Comparison of ENCODE assay signal across 27 cellular contexts in the genomic region with DNA sequence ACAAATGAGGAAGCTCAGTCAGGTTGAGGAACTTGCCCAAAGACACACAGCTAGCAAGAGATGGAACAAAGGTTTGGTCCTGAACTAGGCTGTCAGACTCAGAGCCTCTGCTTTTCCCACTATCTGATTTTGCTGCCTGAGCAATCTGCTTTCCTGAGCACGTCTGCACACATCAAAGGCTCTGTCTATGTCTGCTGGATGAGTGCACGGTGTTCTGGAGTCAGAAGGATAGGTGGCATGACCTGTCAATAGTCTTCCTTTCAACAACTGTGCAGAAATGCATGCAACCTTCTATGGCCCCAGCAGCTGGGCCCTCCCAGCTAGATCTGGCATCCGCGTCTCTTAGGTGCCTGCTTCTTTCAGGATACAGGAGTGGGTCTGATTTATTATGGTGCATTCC.
"Had no signal": no experiment of that assay in that cellular context is flagged by ENCODE, and none has a peak within 500 bp of the region (broad histone marks: within the 10 kb centered on the region; RNA-seq: fewer than 3 reads in every experiment).

No MANE protein-coding gene starts in this region.

- ATAC-seq: gastrocnemius medialis, left colon, T-helper 17 cell had no signal

- H3K4me3 ChIP-seq: esophagus muscularis mucosa, gastrocnemius medialis, tibial nerve had no signal

- H3K4me3 Mint-ChIP-seq: activated CD4-positive, alpha-beta memory T cell treated with anti-CD3 and anti-CD28 coated beads for 36 hours; activated CD4-positive, alpha-beta T cell treated with anti-CD3 and anti-CD28 coated beads, Interleukin-2, amount 10 ng/mL, durations not matched to agents 24 days and 14 days; activated naive CD4-positive, alpha-beta T cell treated with anti-CD3 and anti-CD28 coated beads for 36 hours; activated naive CD8-positive, alpha-beta T cell treated with anti-CD3 and anti-CD28 coated beads for 36 hours; activated T-helper 1 cell treated with anti-CD3 and anti-CD28 coated beads, Interleukin-12 subunit alpha, Interleukin-12 subunit beta, Interleukin-2, Interleukin-4 antibody, amounts not matched to agents 30 ng/mL and 10 ng/mL and 1 ng/mL, durations not matched to agents 14 hours and 24 hours and 36 hours; mesothelial cell of epicardium; naive B cell; nephron progenitor cell; T-helper 17 cell had no signal

- H3K4me1 ChIP-seq: esophagus muscularis mucosa, gastrocnemius medialis, tibial nerve had no signal

- H3K36me3 Mint-ChIP-seq: activated CD4-positive, alpha-beta memory T cell treated with anti-CD3 and anti-CD28 coated beads for 36 hours; activated naive CD8-positive, alpha-beta T cell treated with anti-CD3 and anti-CD28 coated beads for 36 hours; mesothelial cell of epicardium; naive B cell had no signal

- H3K27ac Mint-ChIP-seq: activated CD4-positive, alpha-beta memory T cell treated with anti-CD3 and anti-CD28 coated beads for 36 hours; activated CD4-positive, alpha-beta T cell treated with anti-CD3 and anti-CD28 coated beads, Interleukin-2, amount 10 ng/mL, durations not matched to agents 24 days and 14 days; activated naive CD4-positive, alpha-beta T cell treated with anti-CD3 and anti-CD28 coated beads for 36 hours; activated naive CD8-positive, alpha-beta T cell treated with anti-CD3 and anti-CD28 coated beads for 36 hours; activated T-helper 1 cell treated with anti-CD3 and anti-CD28 coated beads, Interleukin-12 subunit alpha, Interleukin-12 subunit beta, Interleukin-2, Interleukin-4 antibody, amounts not matched to agents 30 ng/mL and 10 ng/mL and 1 ng/mL, durations not matched to agents 14 hours and 24 hours and 36 hours; mesothelial cell of epicardium; naive B cell; nephron progenitor cell; progenitor cell of endocrine pancreas; T-helper 17 cell had no signal

- H3K27ac ChIP-seq: esophagus muscularis mucosa, gastrocnemius medialis, neutrophil, tibial nerve had no signal

- FAIRE-seq: islet of Langerhans had no signal

- H3K27me3 Mint-ChIP-seq: activated CD4-positive, alpha-beta memory T cell treated with anti-CD3 and anti-CD28 coated beads for 36 hours; activated naive CD8-positive, alpha-beta T cell treated with anti-CD3 and anti-CD28 coated beads for 36 hours; T-helper 17 cell had no signal

- H3K9me3 Mint-ChIP-seq: activated CD4-positive, alpha-beta memory T cell treated with anti-CD3 and anti-CD28 coated beads for 36 hours; activated CD4-positive, alpha-beta T cell treated with anti-CD3 and anti-CD28 coated beads, Interleukin-2, amount 10 ng/mL, durations not matched to agents 24 days and 14 days; activated naive CD4-positive, alpha-beta T cell treated with anti-CD3 and anti-CD28 coated beads for 36 hours; activated naive CD8-positive, alpha-beta T cell treated with anti-CD3 and anti-CD28 coated beads for 36 hours; activated T-helper 1 cell treated with anti-CD3 and anti-CD28 coated beads, Interleukin-12 subunit alpha, Interleukin-12 subunit beta, Interleukin-2, Interleukin-4 antibody, amounts not matched to agents 30 ng/mL and 10 ng/mL and 1 ng/mL, durations not matched to agents 14 hours and 24 hours and 36 hours; mesothelial cell of epicardium; nephron progenitor cell had no signal

- DNase-seq: activated CD4-positive, alpha-beta memory T cell treated with anti-CD3 and anti-CD28 coated beads for 36 hours; activated CD4-positive, alpha-beta T cell treated with anti-CD3 and anti-CD28 coated beads, Interleukin-2, amount 10 ng/mL, durations not matched to agents 24 days and 14 days; activated CD4-positive, CD25-positive, alpha-beta regulatory T cell treated with anti-CD3 and anti-CD28 coated beads, Interleukin-2, amount 50 U/mL, for 72 hours; activated CD8-positive, alpha-beta memory T cell treated with anti-CD3 and anti-CD28 coated beads, Interleukin-2, amount 50 U/mL, for 4 hours; activated effector memory CD4-positive, alpha-beta T cell treated with anti-CD3 and anti-CD28 coated beads, Interleukin-2, amount 50 U/mL, for 16 hours; activated naive CD4-positive, alpha-beta T cell treated with anti-CD3 and anti-CD28 coated beads for 36 hours; activated naive CD8-positive, alpha-beta T cell treated with anti-CD3 and anti-CD28 coated beads for 36 hours; activated T-cell treated with anti-CD3 and anti-CD28 coated beads, Interleukin-2, amount 50 U/mL, for 1 hour; caudate nucleus; cortex of kidney; gastrocnemius medialis; glutamatergic neuron; left colon; naive B cell; nephron progenitor cell; stimulated activated CD4-positive, alpha-beta T cell treated with anti-CD3 and anti-CD28 coated beads, Interleukin-15, amount 100 ng/mL, for 24 hours; stimulated activated CD4-positive, alpha-beta T cell treated with anti-CD3 and anti-CD28 coated beads, Interleukin-2, amount 100 ng/mL, for 24 hours; stimulated activated naive CD4-positive, alpha-beta T cell; T-helper 17 cell; T1000 had no signal

- H3K9me3 ChIP-seq: esophagus muscularis mucosa, gastrocnemius medialis, neutrophil, tibial nerve had no signal

- H3K4me1 Mint-ChIP-seq: activated CD4-positive, alpha-beta T cell treated with anti-CD3 and anti-CD28 coated beads, Interleukin-2, amount 10 ng/mL, durations not matched to agents 24 days and 14 days; activated naive CD8-positive, alpha-beta T cell treated with anti-CD3 and anti-CD28 coated beads for 36 hours; mesothelial cell of epicardium; naive B cell had no signal

- H3K36me3 ChIP-seq: esophagus muscularis mucosa, gastrocnemius medialis, neutrophil, tibial nerve had no signal

- H3K27me3 ChIP-seq: esophagus muscularis mucosa, gastrocnemius medialis, tibial nerve had no signal
